In the genomic region with DNA sequence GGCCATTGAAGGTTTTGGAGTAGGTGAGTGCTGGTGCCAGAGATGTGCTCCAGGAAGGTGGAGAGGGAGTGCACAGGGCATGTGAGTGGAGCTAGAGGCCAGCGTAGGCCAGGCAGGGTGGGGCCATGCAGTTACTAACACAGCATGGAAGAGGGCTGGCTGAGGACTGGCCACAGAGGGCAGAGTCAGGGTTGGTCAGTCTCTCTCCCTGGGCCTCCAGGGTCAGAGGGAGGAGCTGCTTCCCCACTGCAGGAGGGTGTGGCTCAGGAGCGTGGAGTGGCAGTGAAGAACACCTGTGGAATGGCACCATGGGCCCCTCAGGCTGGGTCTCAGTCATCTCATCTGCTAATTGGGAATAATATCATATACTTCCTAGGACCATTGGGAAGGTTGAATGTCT, we compare ENCODE assay signal across 29 cellular contexts.
DNase-seq lines count a peak whose midpoint lies in the region; ATAC-seq, FAIRE-seq and TF ChIP-seq lines count a peak whose summit lies in the region.
"Had no signal": no experiment of that assay in that cellular context is flagged by ENCODE, and none has a peak within 500 bp of the region (broad histone marks: within the 10 kb centered on the region; RNA-seq: fewer than 3 reads in every experiment).

No MANE protein-coding gene starts in this region.

- H3K9me2 ChIP-seq in HCT116 (ENCODE audit: insufficient read depth), result no peaks in the 10 kb centered on the region
- H3K9me2 ChIP-seq: SK-N-SH had no signal

- no peak for DNase-seq in HCT116 (ENCODE audit: low read depth, low spot score)
- DNase-seq in chondrocyte (ENCODE audit: low spot score), result peak; percentile 35
- peak; percentile 39 for DNase-seq in lung (ENCODE audit: low spot score)
- DNase-seq in small intestine, result peak; percentile 25
- DNase-seq in osteocyte (ENCODE audit: extremely low spot score, unreplicated experiment), result no peak
- DNase-seq in AG08395 (ENCODE audit: low spot score), result no peak
- DNase-seq in dedifferentiated amniotic fluid mesenchymal stem cell (ENCODE audit: extremely low spot score), result no peak
- DNase-seq in RCC 7860 (ENCODE audit: low spot score), result no peak
- DNase-seq: activated CD4-positive, alpha-beta T cell treated with anti-CD3 and anti-CD28 coated beads, Interleukin-2, amount 50 U/mL, for 4 hours; activated CD8-positive, alpha-beta memory T cell treated with anti-CD3 and anti-CD28 coated beads, Interleukin-2, amount 10 ng/mL, durations not matched to agents 7 days and 5 days; activated naive CD4-positive, alpha-beta T cell treated with Interleukin-2 at 50 U/mL for 16 hours; DMS153; MM.1S; NCI-H2029; NCI-H524 treated with DMSO at 0.1 percent for 48 hours; SK-N-SH had no signal

- CTCF ChIA-PET in HCT116 (lab: Charles Lee), result no interaction called here

- intact Hi-C loops in HCT116 (cut with micrococcal nuclease), result no loop called here

- H3K4me3 ChIP-seq in HCT116 (replicated peaks in 1 of 2; ENCODE audit: low read depth in 1 of 2, low read length in 2 of 2) (no peak overlapping the region), lung (no peak overlapping the region), small intestine (ENCODE audit: low read depth in 1 of 2, low read length in 2 of 2) (no peak overlapping the region)
- H3K4me3 ChIP-seq: dorsolateral prefrontal cortex, hepatocyte, prostate gland, suprapubic skin, uterus had no signal

- no peak overlapping the region for H3K9ac ChIP-seq in HCT116 (ENCODE audit: low read length)
- H3K9ac ChIP-seq: KMS-11, SK-N-SH had no signal

- no peaks in the 10 kb centered on the region for H3K27me3 ChIP-seq in HCT116 (ENCODE audit: insufficient read depth, low read length)
- no peaks in the 10 kb centered on the region for H3K27me3 ChIP-seq in lung (ENCODE audit: control insufficient read depth, insufficient read depth)
- no peaks in the 10 kb centered on the region for H3K27me3 ChIP-seq in small intestine (ENCODE audit: control insufficient read depth in 2 of 2, insufficient read depth in 2 of 2, low read length in 2 of 2)
- H3K27me3 ChIP-seq: hepatocyte, neutrophil, suprapubic skin, uterus had no signal

- no peak overlapping the region for H3K4me3 Mint-ChIP-seq in chondrocyte (ENCODE audit: unreplicated experiment)
- no peak overlapping the region for H3K4me3 Mint-ChIP-seq in osteocyte (ENCODE audit: unreplicated experiment)
- H3K4me3 Mint-ChIP-seq: activated CD8-positive, alpha-beta memory T cell treated with anti-CD3 and anti-CD28 coated beads, Interleukin-2, amount 10 ng/mL, durations not matched to agents 7 days and 5 days; B cell; central memory CD8-positive, alpha-beta T cell; stimulated activated effector memory CD8-positive, alpha-beta T cell treated with anti-CD3 and anti-CD28 coated beads, Interleukin-12 subunit alpha, Interleukin-12 subunit beta, amount 100 ng/mL, for 72 hours; T-helper 1 cell treated with Interleukin-12 subunit alpha and Interleukin-12 subunit beta and Interleukin-4 antibody, amounts not matched to agents 30 μg/mL and 1 μg/mL, for 36 hours had no signal

- no peak overlapping the region for H3K27ac ChIP-seq in HCT116 (ENCODE audit: low read depth, low read length)
- no peak overlapping the region for H3K27ac ChIP-seq in lung (ENCODE audit: low read depth in 1 of 2, low read length in 1 of 2)
- no peak overlapping the region for H3K27ac ChIP-seq in small intestine (ENCODE audit: low read depth in 1 of 2, low read length in 1 of 2)
- H3K27ac ChIP-seq: hepatocyte, KMS-11, neutrophil, prostate gland, suprapubic skin, uterus had no signal

- FAIRE-seq in small intestine (lab: Jason Lieb, UNC) (no peak), RCC 7860 (lab: Jason Lieb, UNC) (no peak)
- FAIRE-seq: H1 had no signal

- POLR2A ChIA-PET in HCT116 (lab: Charles Lee), result no interaction called here

- H3K4me2 ChIP-seq in HCT116 (ENCODE audit: low read length), result peak overlapping the region; percentile 19; the same call in 1 of the 2 replicates
- H3K4me2 ChIP-seq: hepatocyte, KMS-11, SK-N-SH had no signal

- no peak for TF ChIP-seq POLR2A in HCT116 (IDR thresholded peaks at IDR 0.05; ENCODE audit: borderline replicate concordance, extremely low read depth, insufficient read depth, insufficient read length)

- ATAC-seq in HCT116, result peak; percentile 53
- peak; percentile 24 for ATAC-seq in lung (ENCODE audit: insufficient read depth, low FRiP score)
- ATAC-seq: activated CD4-positive, CD25-positive, alpha-beta regulatory T cell treated with anti-CD3 and anti-CD28 coated beads, Interleukin-2, amount 50 U/mL, for 24 hours; activated CD8-positive, alpha-beta memory T cell treated with anti-CD3 and anti-CD28 coated beads, Interleukin-2, amount 10 ng/mL, durations not matched to agents 7 days and 5 days had no signal

- TF ChIP-seq CTCF in HCT116 (IDR thresholded peaks at IDR 0.05 in 2 of 3, conservative IDR thresholded peaks at IDR 0.05 in 1 of 3; ENCODE audit: borderline replicate concordance in 1 of 3, insufficient read depth in 1 of 3, low read depth in 2 of 3, low read length in 2 of 3) (no peak), chondrocyte (IDR thresholded peaks at IDR 0.05) (no peak), lung (IDR thresholded peaks at IDR 0.05; ENCODE audit: control extremely low read depth, extremely low read depth) (no peak), osteocyte (IDR thresholded peaks at IDR 0.05) (no peak)

- no peaks in the 10 kb centered on the region for H3K36me3 Mint-ChIP-seq in chondrocyte (ENCODE audit: low read depth)
- no peaks in the 10 kb centered on the region for H3K36me3 Mint-ChIP-seq in osteocyte (ENCODE audit: unreplicated experiment)
- H3K36me3 Mint-ChIP-seq: activated CD8-positive, alpha-beta memory T cell treated with anti-CD3 and anti-CD28 coated beads, Interleukin-2, amount 10 ng/mL, durations not matched to agents 7 days and 5 days; stimulated activated effector memory CD8-positive, alpha-beta T cell treated with anti-CD3 and anti-CD28 coated beads, Interleukin-12 subunit alpha, Interleukin-12 subunit beta, amount 100 ng/mL, for 72 hours had no signal

- no peaks in the 10 kb centered on the region for H3K9me3 ChIP-seq in HCT116 (ENCODE audit: control insufficient read depth in 1 of 2, insufficient read depth in 1 of 2, low read depth in 1 of 2, low read length in 2 of 2)
- H3K9me3 ChIP-seq in lung (ENCODE audit: control insufficient read depth in 2 of 2, insufficient read depth in 1 of 2, low read length in 1 of 2), result no peaks in the 10 kb centered on the region
- H3K9me3 ChIP-seq in small intestine (ENCODE audit: control insufficient read depth, low read depth), result no peaks in the 10 kb centered on the region
- H3K9me3 ChIP-seq: neutrophil, prostate gland, SK-N-SH, suprapubic skin, uterus had no signal

- 75 to 93% methylated on average over 2 of the region's 2 CpGs for WGBS in lung, 2 donors
- WGBS in small intestine, 3 donors, result 66 to 83% (median 77%) methylated on average over 2 of the region's 2 CpGs

- RAD21 ChIA-PET in HCT116 (lab: Charles Lee; ENCODE audit: low non-redundant PET in 1 of 2, low total read pairs in 2 of 2, uncharacterized antibody in 2 of 2, unreplicated experiment in 2 of 2), result no interaction called here

- H3K79me2 ChIP-seq in HCT116 (ENCODE audit: insufficient read depth, low read length), result no peaks in the 10 kb centered on the region
- H3K79me2 ChIP-seq: hepatocyte had no signal

- H3K4me1 Mint-ChIP-seq in chondrocyte (ENCODE audit: low read depth) (peaks cover 16% of the 10 kb centered on the region), osteocyte (ENCODE audit: unreplicated experiment) (peaks cover 8% of the 10 kb centered on the region)
- H3K4me1 Mint-ChIP-seq: activated CD8-positive, alpha-beta memory T cell treated with anti-CD3 and anti-CD28 coated beads, Interleukin-2, amount 10 ng/mL, durations not matched to agents 7 days and 5 days; B cell; central memory CD8-positive, alpha-beta T cell; stimulated activated effector memory CD8-positive, alpha-beta T cell treated with anti-CD3 and anti-CD28 coated beads, Interleukin-12 subunit alpha, Interleukin-12 subunit beta, amount 100 ng/mL, for 72 hours had no signal

- H3K27me3 Mint-ChIP-seq in chondrocyte (ENCODE audit: low read depth), result peaks cover 10% of the 10 kb centered on the region
- H3K27me3 Mint-ChIP-seq in osteocyte (ENCODE audit: unreplicated experiment), result peaks cover under 1% of the 10 kb centered on the region

- no peak overlapping the region for H2AFZ ChIP-seq in HCT116 (ENCODE audit: low read depth, low read length, poor library complexity, severe bottlenecking)
- H2AFZ ChIP-seq: hepatocyte had no signal

- TF ChIP-seq RAD21 in HCT116 (IDR thresholded peaks at IDR 0.05; ENCODE audit: low read depth), result no peak

- H3K9me3 Mint-ChIP-seq in chondrocyte (ENCODE audit: low read depth), result no peaks in the 10 kb centered on the region
- H3K9me3 Mint-ChIP-seq in osteocyte (ENCODE audit: unreplicated experiment), result no peaks in the 10 kb centered on the region
- H3K9me3 Mint-ChIP-seq: central memory CD8-positive, alpha-beta T cell; stimulated activated effector memory CD8-positive, alpha-beta T cell treated with anti-CD3 and anti-CD28 coated beads, Interleukin-12 subunit alpha, Interleukin-12 subunit beta, amount 100 ng/mL, for 72 hours; T-helper 1 cell treated with Interleukin-12 subunit alpha and Interleukin-12 subunit beta and Interleukin-4 antibody, amounts not matched to agents 30 μg/mL and 1 μg/mL, for 36 hours had no signal

- no peaks in the 10 kb centered on the region for H4K20me1 ChIP-seq in HCT116 (ENCODE audit: insufficient read depth)

- H3K4me1 ChIP-seq in HCT116 (ENCODE audit: control insufficient read depth in 1 of 2, insufficient read depth in 2 of 2, low read length in 2 of 2) (peaks cover 0 to 15% of the 10 kb centered on the region in 2 experiments; a peak in 2 of 4 replicates), lung (ENCODE audit: control insufficient read depth in 2 of 2, insufficient read depth in 2 of 2, low read length in 2 of 2) (peaks cover 0 to 16% of the 10 kb centered on the region in 2 donors), small intestine (ENCODE audit: control insufficient read depth in 2 of 2, insufficient read depth in 1 of 2, low read depth in 1 of 2, low read length in 1 of 2) (peaks cover 2 to 3% of the 10 kb centered on the region in 2 donors)
- H3K4me1 ChIP-seq: prostate gland, uterus had no signal

- H3K27ac Mint-ChIP-seq in chondrocyte (ENCODE audit: unreplicated experiment) (no peak overlapping the region), osteocyte (ENCODE audit: unreplicated experiment) (no peak overlapping the region)
- H3K27ac Mint-ChIP-seq: activated CD8-positive, alpha-beta memory T cell treated with anti-CD3 and anti-CD28 coated beads, Interleukin-2, amount 10 ng/mL, durations not matched to agents 7 days and 5 days; B cell; stimulated activated effector memory CD8-positive, alpha-beta T cell treated with anti-CD3 and anti-CD28 coated beads, Interleukin-12 subunit alpha, Interleukin-12 subunit beta, amount 100 ng/mL, for 72 hours; T-helper 1 cell treated with Interleukin-12 subunit alpha and Interleukin-12 subunit beta and Interleukin-4 antibody, amounts not matched to agents 30 μg/mL and 1 μg/mL, for 36 hours had no signal

- H3K36me3 ChIP-seq in HCT116 (ENCODE audit: control insufficient read depth in 1 of 2, insufficient read depth in 2 of 2, low read length in 2 of 2), result no peaks in the 10 kb centered on the region
- H3K36me3 ChIP-seq in lung (ENCODE audit: control insufficient read depth in 2 of 2, insufficient read depth in 2 of 2, low read length in 2 of 2), result no peaks in the 10 kb centered on the region
- H3K36me3 ChIP-seq in small intestine (ENCODE audit: control insufficient read depth in 2 of 2, insufficient read depth in 2 of 2, low read length in 2 of 2), result no peaks in the 10 kb centered on the region
- H3K36me3 ChIP-seq: neutrophil, prostate gland, suprapubic skin, uterus had no signal

- BruUV-seq in HCT116 (replicated peaks; lab: Mats Ljungman, UMichigan), result no TSS peak

Comparison
In these comparisons a context has a peak if more than half of its experiments do, and no peak if none do; other contexts are left out.
1. DNase-seq: peak in chondrocyte (single experiment), lung (single experiment) and small intestine (single experiment); none in HCT116 (single experiment), osteocyte (single experiment), AG08395 (single experiment), dedifferentiated amniotic fluid mesenchymal stem cell (single experiment) and RCC 7860 (single experiment).